In the genomic region with DNA sequence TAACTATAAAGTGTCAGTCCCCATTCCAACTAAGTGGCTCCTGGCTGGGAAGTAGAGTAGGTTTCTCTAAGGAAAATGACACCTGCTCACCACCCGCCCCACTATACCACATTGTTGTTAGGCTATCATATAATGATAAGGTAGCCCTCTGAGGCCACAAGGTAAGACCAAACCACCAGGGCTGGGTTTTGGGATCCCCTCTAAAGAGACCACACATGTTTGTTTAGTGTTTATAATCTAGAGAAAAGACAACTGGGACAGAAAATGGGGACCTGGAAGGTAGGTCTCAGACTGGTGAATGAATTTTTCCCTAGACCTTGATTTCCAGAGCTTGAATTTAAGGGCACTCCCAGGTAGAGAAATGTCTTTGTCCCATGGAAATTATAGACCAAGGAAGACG, we compare ENCODE assay signal across 15 cellular contexts.
"Had no signal": no experiment of that assay in that cellular context is flagged by ENCODE, and none has a peak within 500 bp of the region (broad histone marks: within the 10 kb centered on the region; RNA-seq: fewer than 3 reads in every experiment).

No MANE protein-coding gene starts in this region.

- H3K4me2 ChIP-seq: smooth muscle cell had no signal

- DNase-seq: activated naive CD8-positive, alpha-beta T cell treated with anti-CD3 and anti-CD28 coated beads for 36 hours; central memory CD4-positive, alpha-beta T cell; dorsolateral prefrontal cortex; glutamatergic neuron; hippocampal formation; stimulated activated CD4-positive, alpha-beta T cell treated with anti-CD3 and anti-CD28 coated beads, Interleukin-15, amount 100 ng/mL, for 24 hours; stimulated activated naive CD4-positive, alpha-beta T cell; T-helper 9 cell; testis had no signal

- H3K4me1 ChIP-seq: testis had no signal

- H3K4me1 Mint-ChIP-seq: neural crest cell had no signal

- H3K9me3 Mint-ChIP-seq: activated naive CD8-positive, alpha-beta T cell treated with anti-CD3 and anti-CD28 coated beads for 36 hours; neural crest cell; type B pancreatic cell had no signal

- H3K27me3 Mint-ChIP-seq: activated naive CD8-positive, alpha-beta T cell treated with anti-CD3 and anti-CD28 coated beads for 36 hours; type B pancreatic cell had no signal

- H3K4me3 Mint-ChIP-seq: activated naive CD8-positive, alpha-beta T cell treated with anti-CD3 and anti-CD28 coated beads for 36 hours; neural crest cell; type B pancreatic cell had no signal

- H3K27ac Mint-ChIP-seq: activated naive CD8-positive, alpha-beta T cell treated with anti-CD3 and anti-CD28 coated beads for 36 hours; type B pancreatic cell had no signal

- ATAC-seq: sciatic nerve had no signal

- H3K27ac ChIP-seq: esophagus muscularis mucosa, testis, vagina had no signal

- H3K27me3 ChIP-seq: dorsolateral prefrontal cortex, esophagus muscularis mucosa, testis, vagina had no signal

- H3K9me3 ChIP-seq: esophagus muscularis mucosa, testis, vagina had no signal

- H3K4me3 ChIP-seq: dorsolateral prefrontal cortex, esophagus muscularis mucosa, smooth muscle cell, testis, vagina had no signal
